ENCODE assay signal across 8 cellular contexts in genomic region chr19:19776206-19777008, GRCh38. TPM values are rescaled to one million over a fixed set of nuclear protein-coding genes. Genes with fewer than 3 reads are reported as not detected.
DNase-seq lines count a peak whose midpoint lies in the region; ATAC-seq and TF ChIP-seq lines count a peak whose summit lies in the region.

No MANE protein-coding gene starts in this region.

- DNase-seq in CD14-positive monocyte (ENCODE audit: low spot score) = peak; percentile 94
- peak; percentile 99 for DNase-seq in NCI-H748 (lab: John Stamatoyannopoulos, UW; ENCODE audit: unreplicated experiment)
- DNase-seq in activated CD4-positive, alpha-beta T cell treated with anti-CD3 and anti-CD28 coated beads, Interleukin-2, amount 50 U/mL, for 24 hours (ENCODE audit: low read depth in 1 of 2, low spot score in 1 of 2) = peak; percentile 78 to 90
- DNase-seq in dermis blood vessel endothelial cell = peak; percentile 99
- peak; percentile 98 to 99 for DNase-seq in left lung
- DNase-seq in stimulated activated CD4-positive, alpha-beta T cell treated with anti-CD3 and anti-CD28 coated beads, Interleukin-2, amount 100 ng/mL, for 4 hours (ENCODE audit: low read depth) = peak; percentile 86

- peaks cover 18% of the 10 kb centered on the region for H3K4me1 Mint-ChIP-seq in CD14-positive monocyte

- no peaks in the 10 kb centered on the region for H3K27me3 Mint-ChIP-seq in CD14-positive monocyte (ENCODE audit: low read depth in 3 of 3)

- H3K9me3 ChIP-seq in left lung = peaks cover 0 to 13% of the 10 kb centered on the region in 2 donors

- H3K27ac Mint-ChIP-seq in CD14-positive monocyte = peak overlapping the region; percentile 72 to 90 (median 82)

- peak overlapping the region; percentile 50 to 65 for H3K27ac ChIP-seq in left lung

- no peaks in the 10 kb centered on the region for H3K27me3 ChIP-seq in left lung

- TF ChIP-seq CTCF in CD14-positive monocyte (IDR thresholded peaks at IDR 0.05) = no peak
- TF ChIP-seq CTCF in left lung (IDR thresholded peaks at IDR 0.05) = peak in 1 of 2 donors; percentile 28

- H3K9me3 Mint-ChIP-seq in CD14-positive monocyte = peaks cover 19 to 54% (median 41%) of the 10 kb centered on the region in 7 donors

- peaks cover 0 to 7% of the 10 kb centered on the region in 2 donors for H3K36me3 ChIP-seq in left lung

- peak overlapping the region; percentile 91 to 94 for H3K4me3 Mint-ChIP-seq in CD14-positive monocyte

- ATAC-seq in GM19395 (IDR thresholded peaks at IDR 0.05; ENCODE audit: unreplicated experiment) (peak; percentile 97), HG03558 (IDR thresholded peaks at IDR 0.05; ENCODE audit: extremely low read depth, unreplicated experiment) (peak; percentile 91), left lung (peak; percentile 100)

- peaks cover 7 to 27% of the 10 kb centered on the region in 2 donors for H3K4me1 ChIP-seq in left lung

- H3K36me3 Mint-ChIP-seq in CD14-positive monocyte = peaks cover 2 to 19% of the 10 kb centered on the region in 2 donors

- intact Hi-C loops in CD14-positive monocyte (cut with micrococcal nuclease) = loop anchor here (1.0 to 10.0 kb wide), 8 partner anchors 43 to 242 kb away; partner anchors contain the start of genes ZNF14 (in 2 of the 2), ZNF506 (in 2 of the 2), CILP2 (in 1 of the 2) and ZNF101 (in 1 of the 2)
- intact Hi-C loops in left lung (cut with DNase I) = no loop called here

- peak overlapping the region; percentile 59 to 74 for H3K4me3 ChIP-seq in left lung

RNA-seq across cellular contexts. Expression of gene ZNF14, which starts 43.5 kb away (rescaled TPM):
- polyA plus RNA-seq in CD14-positive monocyte = 1 to 10 TPM; 1.2 to 2.1 TPM
- total RNA-seq in dermis blood vessel endothelial cell = 6.0 and 8.2 TPM in 2 replicates
- total RNA-seq in left lung = 1 to 10 TPM; 4.7 to 4.8 TPM

RNA-seq across cellular contexts. Expression of gene ZNF506, which starts 45.1 kb away (rescaled TPM):
- 1 to 10 TPM; 4.1 to 8.3 TPM for polyA plus RNA-seq in CD14-positive monocyte
- total RNA-seq in dermis blood vessel endothelial cell (11.4 and 16.3 TPM in 2 replicates), left lung (10 to 100 TPM; 16.8 to 18.6 TPM)

Comparison
In these comparisons a context has a peak if more than half of its experiments do, and no peak if none do; other contexts are left out.
1. Peak in every context shown above with its lines: DNase-seq, ATAC-seq, H3K4me3 ChIP-seq and H3K27ac ChIP-seq.
2. intact Hi-C loops: an anchor here in CD14-positive monocyte (1.0 to 10.0 kb wide); none called in left lung.